Comparison of ENCODE assay signal across 1 cellular context in genomic region chr10:4081691-4082111, GRCh38.
TF ChIP-seq lines count a peak whose summit lies in the region.

No MANE protein-coding gene starts in this region.

TF ChIP-seq in HepG2, 621 proteins besides CTCF, POLR2A, EP300 and RAD21 (continued from another document):
- TF ChIP-seq, protein P1, sequence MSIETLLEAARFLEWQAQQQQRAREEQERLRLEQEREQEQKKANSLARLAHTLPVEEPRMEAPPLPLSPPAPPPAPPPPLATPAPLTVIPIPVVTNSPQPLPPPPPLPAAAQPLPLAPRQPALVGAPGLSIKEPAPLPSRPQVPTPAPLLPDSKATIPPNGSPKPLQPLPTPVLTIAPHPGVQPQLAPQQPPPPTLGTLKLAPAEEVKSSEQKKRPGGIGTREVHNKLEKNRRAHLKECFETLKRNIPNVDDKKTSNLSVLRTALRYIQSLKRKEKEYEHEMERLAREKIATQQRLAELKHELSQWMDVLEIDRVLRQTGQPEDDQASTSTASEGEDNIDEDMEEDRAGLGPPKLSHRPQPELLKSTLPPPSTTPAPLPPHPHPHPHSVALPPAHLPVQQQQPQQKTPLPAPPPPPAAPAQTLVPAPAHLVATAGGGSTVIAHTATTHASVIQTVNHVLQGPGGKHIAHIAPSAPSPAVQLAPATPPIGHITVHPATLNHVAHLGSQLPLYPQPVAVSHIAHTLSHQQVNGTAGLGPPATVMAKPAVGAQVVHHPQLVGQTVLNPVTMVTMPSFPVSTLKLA (IDR thresholded peaks at IDR 0.05): no peak
- TF ChIP-seq ZNF205 (CRISPR knock-in tag; IDR thresholded peaks at IDR 0.05) (no peak), ZNF234 (CRISPR knock-in tag; conservative IDR thresholded peaks at IDR 0.05) (no peak), ZNF251 (CRISPR knock-in tag; IDR thresholded peaks at IDR 0.05) (no peak), ZSCAN22 (CRISPR knock-in tag; IDR thresholded peaks at IDR 0.05) (no peak), RXRA (CRISPR knock-in tag; IDR thresholded peaks at IDR 0.05) (no peak), HOXA9 (CRISPR knock-in tag; IDR thresholded peaks at IDR 0.05; ENCODE audit: borderline replicate concordance) (no peak), SP2 (CRISPR knock-in tag; IDR thresholded peaks at IDR 0.05) (no peak), MED1 (CRISPR knock-in tag; IDR thresholded peaks at IDR 0.05) (no peak), NFRKB (IDR thresholded peaks at IDR 0.05) (no peak), HIVEP1 (CRISPR knock-in tag; IDR thresholded peaks at IDR 0.05) (no peak)
- TF ChIP-seq, protein P2, sequence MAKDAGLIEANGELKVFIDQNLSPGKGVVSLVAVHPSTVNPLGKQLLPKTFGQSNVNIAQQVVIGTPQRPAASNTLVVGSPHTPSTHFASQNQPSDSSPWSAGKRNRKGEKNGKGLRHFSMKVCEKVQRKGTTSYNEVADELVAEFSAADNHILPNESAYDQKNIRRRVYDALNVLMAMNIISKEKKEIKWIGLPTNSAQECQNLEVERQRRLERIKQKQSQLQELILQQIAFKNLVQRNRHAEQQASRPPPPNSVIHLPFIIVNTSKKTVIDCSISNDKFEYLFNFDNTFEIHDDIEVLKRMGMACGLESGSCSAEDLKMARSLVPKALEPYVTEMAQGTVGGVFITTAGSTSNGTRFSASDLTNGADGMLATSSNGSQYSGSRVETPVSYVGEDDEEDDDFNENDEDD (CRISPR knock-in tag; IDR thresholded peaks at IDR 0.05; ENCODE audit: borderline replicate concordance): no peak
- TF ChIP-seq, protein P3, sequence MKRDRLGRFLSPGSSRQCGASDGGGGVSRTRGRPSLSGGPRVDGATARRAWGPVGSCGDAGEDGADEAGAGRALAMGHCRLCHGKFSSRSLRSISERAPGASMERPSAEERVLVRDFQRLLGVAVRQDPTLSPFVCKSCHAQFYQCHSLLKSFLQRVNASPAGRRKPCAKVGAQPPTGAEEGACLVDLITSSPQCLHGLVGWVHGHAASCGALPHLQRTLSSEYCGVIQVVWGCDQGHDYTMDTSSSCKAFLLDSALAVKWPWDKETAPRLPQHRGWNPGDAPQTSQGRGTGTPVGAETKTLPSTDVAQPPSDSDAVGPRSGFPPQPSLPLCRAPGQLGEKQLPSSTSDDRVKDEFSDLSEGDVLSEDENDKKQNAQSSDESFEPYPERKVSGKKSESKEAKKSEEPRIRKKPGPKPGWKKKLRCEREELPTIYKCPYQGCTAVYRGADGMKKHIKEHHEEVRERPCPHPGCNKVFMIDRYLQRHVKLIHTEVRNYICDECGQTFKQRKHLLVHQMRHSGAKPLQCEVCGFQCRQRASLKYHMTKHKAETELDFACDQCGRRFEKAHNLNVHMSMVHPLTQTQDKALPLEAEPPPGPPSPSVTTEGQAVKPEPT (CRISPR knock-in tag; IDR thresholded peaks at IDR 0.05; ENCODE audit: low read depth): no peak
- TF ChIP-seq, protein P4, sequence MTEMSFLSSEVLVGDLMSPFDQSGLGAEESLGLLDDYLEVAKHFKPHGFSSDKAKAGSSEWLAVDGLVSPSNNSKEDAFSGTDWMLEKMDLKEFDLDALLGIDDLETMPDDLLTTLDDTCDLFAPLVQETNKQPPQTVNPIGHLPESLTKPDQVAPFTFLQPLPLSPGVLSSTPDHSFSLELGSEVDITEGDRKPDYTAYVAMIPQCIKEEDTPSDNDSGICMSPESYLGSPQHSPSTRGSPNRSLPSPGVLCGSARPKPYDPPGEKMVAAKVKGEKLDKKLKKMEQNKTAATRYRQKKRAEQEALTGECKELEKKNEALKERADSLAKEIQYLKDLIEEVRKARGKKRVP (CRISPR knock-in tag; IDR thresholded peaks at IDR 0.05): no peak
